ENCODE assay signal across 8 cellular contexts in genomic region chr5:142000709-142001484, GRCh38. TPM values are rescaled to one million over a fixed set of nuclear protein-coding genes. Genes with fewer than 3 reads are reported as not detected.
DNase-seq lines count a peak whose midpoint lies in the region; ATAC-seq and TF ChIP-seq lines count a peak whose summit lies in the region.

No MANE protein-coding gene starts in this region.

- H3K36me3 ChIP-seq in MG63, result peaks cover 66% of the 10 kb centered on the region
- peaks cover 9 to 94% of the 10 kb centered on the region in 2 donors for H3K36me3 ChIP-seq in psoas muscle (ENCODE audit: insufficient read depth in 1 of 2, low read depth in 1 of 2)

- no peaks in the 10 kb centered on the region for H3K9me3 Mint-ChIP-seq in activated CD4-positive, alpha-beta T cell treated with anti-CD3 and anti-CD28 coated beads for 36 hours (ENCODE audit: low read depth)
- no peaks in the 10 kb centered on the region for H3K9me3 Mint-ChIP-seq in central memory CD8-positive, alpha-beta T cell

- no peaks in the 10 kb centered on the region for H3K27me3 Mint-ChIP-seq in activated CD4-positive, alpha-beta T cell treated with anti-CD3 and anti-CD28 coated beads for 36 hours
- H3K27me3 Mint-ChIP-seq in central memory CD8-positive, alpha-beta T cell, result no peaks in the 10 kb centered on the region

- no peaks in the 10 kb centered on the region for H3K27me3 ChIP-seq in MG63
- no peaks in the 10 kb centered on the region for H3K27me3 ChIP-seq in psoas muscle (ENCODE audit: insufficient read depth in 3 of 3, low read length in 2 of 3)

- H3K4me1 ChIP-seq in psoas muscle, result no peaks in the 10 kb centered on the region

- CTCF ChIA-PET in activated CD4-positive, alpha-beta T cell treated with anti-CD3 and anti-CD28 coated beads for 36 hours (lab: Charles Lee), result interaction anchor here (0.5 to 20.5 kb wide), 12 partner anchors 11 to 488 kb away, joined by 3 to 352 read pairs (median 5); partner anchors contain the start of gene RNF14

- POLR2A ChIA-PET in activated CD4-positive, alpha-beta T cell treated with anti-CD3 and anti-CD28 coated beads for 36 hours (lab: Charles Lee), result no interaction called here

- H3K4me3 Mint-ChIP-seq in activated CD4-positive, alpha-beta T cell treated with anti-CD3 and anti-CD28 coated beads for 36 hours, result no peak overlapping the region
- H3K4me3 Mint-ChIP-seq in central memory CD8-positive, alpha-beta T cell, result no peak overlapping the region

- DNase-seq in activated CD4-positive, alpha-beta T cell treated with anti-CD3 and anti-CD28 coated beads for 36 hours, result peak; percentile 55
- DNase-seq in activated CD4-positive, alpha-beta T cell treated with anti-CD3 and anti-CD28 coated beads, Interleukin-2, amount 50 U/mL, for 4 hours, result no peak
- DNase-seq in MG63 (peak; percentile 18), psoas muscle (no peak), glomerular visceral epithelial cell (ENCODE audit: extremely low spot score) (no peak), SIG-M5 treated with dmso at 0.1 percent for 504 hours (lab: John Stamatoyannopoulos, UW; ENCODE audit: unreplicated experiment) (no peak)
- no peak for DNase-seq in central memory CD8-positive, alpha-beta T cell (ENCODE audit: low spot score in 2 of 2)

- peak; percentile 59 for ATAC-seq in activated CD4-positive, alpha-beta T cell treated with anti-CD3 and anti-CD28 coated beads for 36 hours
- ATAC-seq in central memory CD8-positive, alpha-beta T cell (replicated peaks; ENCODE audit: extremely low read depth, poor library complexity, severe bottlenecking), result no peak
- no peak for ATAC-seq in psoas muscle
- no peak for ATAC-seq in GM19397 (IDR thresholded peaks at IDR 0.05; ENCODE audit: unreplicated experiment)

- H3K4me1 Mint-ChIP-seq in activated CD4-positive, alpha-beta T cell treated with anti-CD3 and anti-CD28 coated beads for 36 hours, result peaks cover 35% of the 10 kb centered on the region
- H3K4me1 Mint-ChIP-seq in central memory CD8-positive, alpha-beta T cell, result no peaks in the 10 kb centered on the region

- H3K9me3 ChIP-seq in MG63 (no peaks in the 10 kb centered on the region), psoas muscle (no peaks in the 10 kb centered on the region)

- peaks cover 60% of the 10 kb centered on the region for H3K36me3 Mint-ChIP-seq in activated CD4-positive, alpha-beta T cell treated with anti-CD3 and anti-CD28 coated beads for 36 hours (ENCODE audit: low read depth)
- peaks cover 13% of the 10 kb centered on the region for H3K36me3 Mint-ChIP-seq in central memory CD8-positive, alpha-beta T cell (ENCODE audit: insufficient read depth)

- intact Hi-C loops in activated CD4-positive, alpha-beta T cell treated with anti-CD3 and anti-CD28 coated beads for 36 hours (cut with DNase I, micrococcal nuclease), result loop anchor here in 1 of 2 experiments (2.0 kb wide), 1 partner anchor 144 kb away; no protein-coding TSS in a partner anchor
- intact Hi-C loops in psoas muscle (cut with DNase I), result no loop called here

- peak; percentile 19 for TF ChIP-seq CTCF in psoas muscle (IDR thresholded peaks at IDR 0.05)

- 71 to 75% (median 72%) methylated on average over 6 of the region's 6 CpGs for WGBS in psoas muscle, 3 donors

- H3K27ac Mint-ChIP-seq in activated CD4-positive, alpha-beta T cell treated with anti-CD3 and anti-CD28 coated beads for 36 hours, result peak overlapping the region; percentile 72
- peak overlapping the region; percentile 74 for H3K27ac Mint-ChIP-seq in central memory CD8-positive, alpha-beta T cell (ENCODE audit: low read depth)

- H3K27ac ChIP-seq in psoas muscle, result no peak overlapping the region

- H3K4me3 ChIP-seq in MG63 (no peak overlapping the region), psoas muscle (no peak overlapping the region)

RNA-seq across cellular contexts. Expression of gene GNPDA1, which starts 11.9 kb away (rescaled TPM):
- 10 to 100 TPM; 75.4 to 77.4 TPM for total RNA-seq in activated CD4-positive, alpha-beta T cell treated with anti-CD3 and anti-CD28 coated beads for 36 hours
- total RNA-seq in MG63 (2014; rRNA removed; shearing (Covaris generic); ENCODE audit: low replicate concordance), result 57.4 and 67.5 TPM in 2 replicates
- 10 to 100 TPM; 20.8 to 29.5 (median 25.7) TPM for total RNA-seq in psoas muscle
- polyA plus RNA-seq in psoas muscle, result 10 to 100 TPM; 18.7 to 36.8 (median 30.2) TPM

RNA-seq across cellular contexts. Expression of gene RNF14, which starts 32.0 kb away (rescaled TPM):
- 10 to 100 TPM; 35.7 to 38.0 TPM for total RNA-seq in activated CD4-positive, alpha-beta T cell treated with anti-CD3 and anti-CD28 coated beads for 36 hours
- total RNA-seq in MG63 (2014; rRNA removed; shearing (Covaris generic); ENCODE audit: low replicate concordance), result 93.3 and 167 TPM in 2 replicates
- total RNA-seq in psoas muscle, result 10 to 100 TPM; 54.1 to 89.6 (median 71.8) TPM
- polyA plus RNA-seq in psoas muscle, result 100 to 1,000 TPM in 1 of 3 donors, 10 to 100 TPM in 2; 44.1 to 137 (median 77.9) TPM

RNA-seq across cellular contexts. Expression of gene PCDH12, which starts 42.9 kb away (rescaled TPM):
- total RNA-seq in activated CD4-positive, alpha-beta T cell treated with anti-CD3 and anti-CD28 coated beads for 36 hours, result under 1 TPM; 0.70 to 0.80 TPM
- 8.4 TPM in 1 of 2 replicates, not detected in the other for total RNA-seq in MG63 (2014; rRNA removed; shearing (Covaris generic); ENCODE audit: low replicate concordance)
- 1 to 10 TPM; 2.7 to 6.0 (median 3.4) TPM for total RNA-seq in psoas muscle
- polyA plus RNA-seq in psoas muscle, result 1 to 10 TPM; 1.4 to 1.6 (median 1.5) TPM

Comparison
In these comparisons a context has a peak if more than half of its experiments do, and no peak if none do; other contexts are left out.
1. DNase-seq: peak in activated CD4-positive, alpha-beta T cell treated with anti-CD3 and anti-CD28 coated beads for 36 hours (single experiment) and MG63 (single experiment); none in activated CD4-positive, alpha-beta T cell treated with anti-CD3 and anti-CD28 coated beads, Interleukin-2, amount 50 U/mL, for 4 hours (0 of 2), central memory CD8-positive, alpha-beta T cell (0 of 2), psoas muscle (0 of 2), glomerular visceral epithelial cell (single experiment) and SIG-M5 treated with dmso at 0.1 percent for 504 hours (single experiment).